Comparison of ENCODE assay signal across 1 cellular context in the genomic region with DNA sequence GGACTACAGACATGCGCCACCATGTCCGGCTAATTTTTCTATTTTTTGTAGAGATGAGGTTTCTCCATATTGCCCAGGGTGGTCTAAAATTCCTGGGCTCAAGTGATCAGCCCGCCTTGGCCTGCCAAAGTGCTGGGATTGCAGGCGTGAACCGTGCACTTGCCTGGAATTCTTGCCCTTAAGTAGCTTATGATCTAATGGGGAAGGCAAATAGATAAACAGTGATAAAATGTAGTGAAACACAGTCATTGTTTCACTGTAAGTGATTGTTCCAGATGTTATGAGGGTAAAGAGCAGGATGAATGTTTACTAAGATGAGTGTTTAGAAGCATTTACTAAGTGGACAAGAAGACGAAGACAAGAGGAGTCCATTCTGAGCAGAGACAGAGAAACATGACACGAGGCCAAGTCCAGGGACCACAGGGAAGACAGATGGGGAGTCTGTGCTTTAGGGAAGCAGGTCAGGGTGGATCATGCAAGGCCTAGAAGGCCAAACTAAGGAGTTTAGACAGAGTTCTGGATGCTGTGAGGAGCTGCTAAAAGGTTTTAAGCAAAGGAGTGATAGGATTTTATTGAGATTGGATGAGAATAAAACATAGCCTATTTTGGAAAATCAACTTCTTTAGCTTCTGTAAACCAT.
TF ChIP-seq lines count a peak whose summit lies in the region.

No MANE protein-coding gene starts in this region.

TF ChIP-seq in HepG2, 621 proteins besides CTCF, POLR2A, EP300 and RAD21 (continued from another document and continues in another):
- TF ChIP-seq, protein P1, sequence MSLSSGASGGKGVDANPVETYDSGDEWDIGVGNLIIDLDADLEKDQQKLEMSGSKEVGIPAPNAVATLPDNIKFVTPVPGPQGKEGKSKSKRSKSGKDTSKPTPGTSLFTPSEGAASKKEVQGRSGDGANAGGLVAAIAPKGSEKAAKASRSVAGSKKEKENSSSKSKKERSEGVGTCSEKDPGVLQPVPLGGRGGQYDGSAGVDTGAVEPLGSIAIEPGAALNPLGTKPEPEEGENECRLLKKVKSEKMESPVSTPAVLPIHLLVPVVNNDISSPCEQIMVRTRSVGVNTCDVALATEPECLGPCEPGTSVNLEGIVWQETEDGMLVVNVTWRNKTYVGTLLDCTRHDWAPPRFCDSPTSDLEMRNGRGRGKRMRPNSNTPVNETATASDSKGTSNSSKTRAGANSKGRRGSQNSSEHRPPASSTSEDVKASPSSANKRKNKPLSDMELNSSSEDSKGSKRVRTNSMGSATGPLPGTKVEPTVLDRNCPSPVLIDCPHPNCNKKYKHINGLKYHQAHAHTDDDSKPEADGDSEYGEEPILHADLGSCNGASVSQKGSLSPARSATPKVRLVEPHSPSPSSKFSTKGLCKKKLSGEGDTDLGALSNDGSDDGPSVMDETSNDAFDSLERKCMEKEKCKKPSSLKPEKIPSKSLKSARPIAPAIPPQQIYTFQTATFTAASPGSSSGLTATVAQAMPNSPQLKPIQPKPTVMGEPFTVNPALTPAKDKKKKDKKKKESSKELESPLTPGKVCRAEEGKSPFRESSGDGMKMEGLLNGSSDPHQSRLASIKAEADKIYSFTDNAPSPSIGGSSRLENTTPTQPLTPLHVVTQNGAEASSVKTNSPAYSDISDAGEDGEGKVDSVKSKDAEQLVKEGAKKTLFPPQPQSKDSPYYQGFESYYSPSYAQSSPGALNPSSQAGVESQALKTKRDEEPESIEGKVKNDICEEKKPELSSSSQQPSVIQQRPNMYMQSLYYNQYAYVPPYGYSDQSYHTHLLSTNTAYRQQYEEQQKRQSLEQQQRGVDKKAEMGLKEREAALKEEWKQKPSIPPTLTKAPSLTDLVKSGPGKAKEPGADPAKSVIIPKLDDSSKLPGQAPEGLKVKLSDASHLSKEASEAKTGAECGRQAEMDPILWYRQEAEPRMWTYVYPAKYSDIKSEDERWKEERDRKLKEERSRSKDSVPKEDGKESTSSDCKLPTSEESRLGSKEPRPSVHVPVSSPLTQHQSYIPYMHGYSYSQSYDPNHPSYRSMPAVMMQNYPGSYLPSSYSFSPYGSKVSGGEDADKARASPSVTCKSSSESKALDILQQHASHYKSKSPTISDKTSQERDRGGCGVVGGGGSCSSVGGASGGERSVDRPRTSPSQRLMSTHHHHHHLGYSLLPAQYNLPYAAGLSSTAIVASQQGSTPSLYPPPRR (CRISPR knock-in tag; IDR thresholded peaks at IDR 0.05; ENCODE audit: borderline replicate concordance), result peak; percentile 24; the same call in 1 of the 2 replicates
- TF ChIP-seq HDAC2 (CRISPR knock-in tag; IDR thresholded peaks at IDR 0.05) (no peak), ZNF292 (CRISPR knock-in tag; IDR thresholded peaks at IDR 0.05; ENCODE audit: borderline replicate concordance, low read depth) (peak; percentile 23; the same call in 1 of the 2 replicates), TEAD3 (CRISPR knock-in tag; optimal IDR thresholded peaks at IDR 0.05; ENCODE audit: borderline replicate concordance) (peak; percentile 86), NR2F6 (IDR thresholded peaks at IDR 0.05) (peak; percentile 17; the same call in 1 of the 2 replicates), NR2F6 (CRISPR knock-in tag; IDR thresholded peaks at IDR 0.05) (0 out of 2 replicates have a peak, but pooled peaks have one; percentile 11), TBX3 (IDR thresholded peaks at IDR 0.05; ENCODE audit: borderline replicate concordance) (0 out of 2 replicates have a peak, but pooled peaks have one; percentile 36), ZNF235 (CRISPR knock-in tag; IDR thresholded peaks at IDR 0.05; ENCODE audit: borderline replicate concordance) (no peak), NFIC (IDR thresholded peaks at IDR 0.05; ENCODE audit: low read length) (peak; percentile 30; the same call in 1 of the 2 replicates), TBX2 (CRISPR knock-in tag; IDR thresholded peaks at IDR 0.05; ENCODE audit: borderline replicate concordance) (peak; percentile 75), RARA (CRISPR knock-in tag; IDR thresholded peaks at IDR 0.05) (peak; percentile 76; the same call in 1 of the 2 replicates), ISL2 (CRISPR knock-in tag; IDR thresholded peaks at IDR 0.05) (peak; percentile 67; the same call in 1 of the 2 replicates), ELF3 (CRISPR knock-in tag; IDR thresholded peaks at IDR 0.05) (0 out of 2 replicates have a peak, but pooled peaks have one; percentile 25), U2AF2 (IDR thresholded peaks at IDR 0.05; ENCODE audit: low read depth, low read length) (no peak), JUND (CRISPR knock-in tag; IDR thresholded peaks at IDR 0.05) (0 out of 2 replicates have a peak, but pooled peaks have one; percentile 44), ZFX (CRISPR knock-in tag; IDR thresholded peaks at IDR 0.05; ENCODE audit: low read depth) (peak; percentile 52; the same call in 1 of the 2 replicates), ZNF276 (CRISPR knock-in tag; IDR thresholded peaks at IDR 0.05; ENCODE audit: low read depth) (no peak), PITX1 (CRISPR knock-in tag; IDR thresholded peaks at IDR 0.05) (peak; percentile 67), HMGXB3 (CRISPR knock-in tag; IDR thresholded peaks at IDR 0.05; ENCODE audit: borderline replicate concordance) (peak; percentile 46; the same call in 1 of the 2 replicates), HNF1A (IDR thresholded peaks at IDR 0.05; ENCODE audit: low read depth) (0 out of 2 replicates have a peak, but pooled peaks have one; percentile 7), HNF1A (CRISPR knock-in tag; IDR thresholded peaks at IDR 0.05; ENCODE audit: borderline replicate concordance) (no peak), FOXO1 (CRISPR knock-in tag; IDR thresholded peaks at IDR 0.05) (peak; percentile 57; the same call in 1 of the 2 replicates), SOX5 (CRISPR knock-in tag; IDR thresholded peaks at IDR 0.05; ENCODE audit: borderline replicate concordance) (peak; percentile 95), FOXP1 (IDR thresholded peaks at IDR 0.05) (peak; percentile 68; the same call in 1 of the 2 replicates), FOXP1 (CRISPR knock-in tag; IDR thresholded peaks at IDR 0.05) (peak; percentile 97), ZNF460 (CRISPR knock-in tag; IDR thresholded peaks at IDR 0.05; ENCODE audit: borderline replicate concordance) (no peak), FOXA3 (CRISPR knock-in tag; IDR thresholded peaks at IDR 0.05) (peak; percentile 75), ATF7-NPFF (CRISPR knock-in tag; IDR thresholded peaks at IDR 0.05; ENCODE audit: low read depth) (no peak)
- TF ChIP-seq, protein P2, sequence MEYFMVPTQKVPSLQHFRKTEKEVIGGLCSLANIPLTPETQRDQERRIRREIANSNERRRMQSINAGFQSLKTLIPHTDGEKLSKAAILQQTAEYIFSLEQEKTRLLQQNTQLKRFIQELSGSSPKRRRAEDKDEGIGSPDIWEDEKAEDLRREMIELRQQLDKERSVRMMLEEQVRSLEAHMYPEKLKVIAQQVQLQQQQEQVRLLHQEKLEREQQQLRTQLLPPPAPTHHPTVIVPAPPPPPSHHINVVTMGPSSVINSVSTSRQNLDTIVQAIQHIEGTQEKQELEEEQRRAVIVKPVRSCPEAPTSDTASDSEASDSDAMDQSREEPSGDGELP (IDR thresholded peaks at IDR 0.05; ENCODE audit: borderline replicate concordance, low read depth), result peak; percentile 28; the same call in 1 of the 2 replicates
- TF ChIP-seq, protein P3, sequence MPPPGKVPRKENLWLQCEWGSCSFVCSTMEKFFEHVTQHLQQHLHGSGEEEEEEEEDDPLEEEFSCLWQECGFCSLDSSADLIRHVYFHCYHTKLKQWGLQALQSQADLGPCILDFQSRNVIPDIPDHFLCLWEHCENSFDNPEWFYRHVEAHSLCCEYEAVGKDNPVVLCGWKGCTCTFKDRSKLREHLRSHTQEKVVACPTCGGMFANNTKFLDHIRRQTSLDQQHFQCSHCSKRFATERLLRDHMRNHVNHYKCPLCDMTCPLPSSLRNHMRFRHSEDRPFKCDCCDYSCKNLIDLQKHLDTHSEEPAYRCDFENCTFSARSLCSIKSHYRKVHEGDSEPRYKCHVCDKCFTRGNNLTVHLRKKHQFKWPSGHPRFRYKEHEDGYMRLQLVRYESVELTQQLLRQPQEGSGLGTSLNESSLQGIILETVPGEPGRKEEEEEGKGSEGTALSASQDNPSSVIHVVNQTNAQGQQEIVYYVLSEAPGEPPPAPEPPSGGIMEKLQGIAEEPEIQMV (CRISPR knock-in tag; IDR thresholded peaks at IDR 0.05; ENCODE audit: low read depth), result 0 out of 2 replicates have a peak, but pooled peaks have one; percentile 37
- TF ChIP-seq, protein P4, sequence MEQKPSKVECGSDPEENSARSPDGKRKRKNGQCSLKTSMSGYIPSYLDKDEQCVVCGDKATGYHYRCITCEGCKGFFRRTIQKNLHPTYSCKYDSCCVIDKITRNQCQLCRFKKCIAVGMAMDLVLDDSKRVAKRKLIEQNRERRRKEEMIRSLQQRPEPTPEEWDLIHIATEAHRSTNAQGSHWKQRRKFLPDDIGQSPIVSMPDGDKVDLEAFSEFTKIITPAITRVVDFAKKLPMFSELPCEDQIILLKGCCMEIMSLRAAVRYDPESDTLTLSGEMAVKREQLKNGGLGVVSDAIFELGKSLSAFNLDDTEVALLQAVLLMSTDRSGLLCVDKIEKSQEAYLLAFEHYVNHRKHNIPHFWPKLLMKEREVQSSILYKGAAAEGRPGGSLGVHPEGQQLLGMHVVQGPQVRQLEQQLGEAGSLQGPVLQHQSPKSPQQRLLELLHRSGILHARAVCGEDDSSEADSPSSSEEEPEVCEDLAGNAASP (CRISPR knock-in tag; IDR thresholded peaks at IDR 0.05; ENCODE audit: borderline replicate concordance), result peak; percentile 90; the same call in 1 of the 2 replicates
